1 cellular context compared by ENCODE assay signal in the genomic region with DNA sequence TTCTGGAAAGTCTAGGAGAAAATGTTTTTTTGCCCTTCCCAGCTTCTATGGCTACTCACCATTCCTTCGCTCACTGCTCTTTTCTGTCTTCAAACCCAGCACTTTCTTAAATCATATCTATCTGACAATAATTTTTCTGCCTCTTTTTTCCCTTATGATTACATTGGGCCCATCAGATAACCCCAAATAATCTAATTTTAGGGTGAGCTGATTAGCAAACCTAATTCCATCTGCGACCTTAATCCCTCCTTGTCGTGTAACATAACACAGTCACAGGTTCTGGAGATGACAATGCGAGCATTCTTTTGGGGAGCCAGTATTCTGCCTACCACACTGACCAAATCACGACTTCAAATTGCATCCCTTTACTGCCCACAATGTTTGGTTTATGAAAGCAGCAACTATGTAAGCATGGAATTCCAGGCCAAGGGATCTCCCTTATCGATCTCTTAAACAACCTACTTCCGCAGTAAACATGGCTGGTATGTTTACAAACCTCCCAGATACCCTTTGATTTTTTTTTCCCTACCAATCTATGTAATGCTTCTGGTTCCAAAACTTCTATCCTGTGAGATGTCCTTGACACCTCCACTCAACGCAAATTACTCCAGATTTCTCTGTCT.
TF ChIP-seq lines count a peak whose summit lies in the region.

No MANE protein-coding gene starts in this region.

TF ChIP-seq in HepG2, 621 proteins besides CTCF, POLR2A, EP300 and RAD21 (continued from another document):
- TF ChIP-seq, protein P1, sequence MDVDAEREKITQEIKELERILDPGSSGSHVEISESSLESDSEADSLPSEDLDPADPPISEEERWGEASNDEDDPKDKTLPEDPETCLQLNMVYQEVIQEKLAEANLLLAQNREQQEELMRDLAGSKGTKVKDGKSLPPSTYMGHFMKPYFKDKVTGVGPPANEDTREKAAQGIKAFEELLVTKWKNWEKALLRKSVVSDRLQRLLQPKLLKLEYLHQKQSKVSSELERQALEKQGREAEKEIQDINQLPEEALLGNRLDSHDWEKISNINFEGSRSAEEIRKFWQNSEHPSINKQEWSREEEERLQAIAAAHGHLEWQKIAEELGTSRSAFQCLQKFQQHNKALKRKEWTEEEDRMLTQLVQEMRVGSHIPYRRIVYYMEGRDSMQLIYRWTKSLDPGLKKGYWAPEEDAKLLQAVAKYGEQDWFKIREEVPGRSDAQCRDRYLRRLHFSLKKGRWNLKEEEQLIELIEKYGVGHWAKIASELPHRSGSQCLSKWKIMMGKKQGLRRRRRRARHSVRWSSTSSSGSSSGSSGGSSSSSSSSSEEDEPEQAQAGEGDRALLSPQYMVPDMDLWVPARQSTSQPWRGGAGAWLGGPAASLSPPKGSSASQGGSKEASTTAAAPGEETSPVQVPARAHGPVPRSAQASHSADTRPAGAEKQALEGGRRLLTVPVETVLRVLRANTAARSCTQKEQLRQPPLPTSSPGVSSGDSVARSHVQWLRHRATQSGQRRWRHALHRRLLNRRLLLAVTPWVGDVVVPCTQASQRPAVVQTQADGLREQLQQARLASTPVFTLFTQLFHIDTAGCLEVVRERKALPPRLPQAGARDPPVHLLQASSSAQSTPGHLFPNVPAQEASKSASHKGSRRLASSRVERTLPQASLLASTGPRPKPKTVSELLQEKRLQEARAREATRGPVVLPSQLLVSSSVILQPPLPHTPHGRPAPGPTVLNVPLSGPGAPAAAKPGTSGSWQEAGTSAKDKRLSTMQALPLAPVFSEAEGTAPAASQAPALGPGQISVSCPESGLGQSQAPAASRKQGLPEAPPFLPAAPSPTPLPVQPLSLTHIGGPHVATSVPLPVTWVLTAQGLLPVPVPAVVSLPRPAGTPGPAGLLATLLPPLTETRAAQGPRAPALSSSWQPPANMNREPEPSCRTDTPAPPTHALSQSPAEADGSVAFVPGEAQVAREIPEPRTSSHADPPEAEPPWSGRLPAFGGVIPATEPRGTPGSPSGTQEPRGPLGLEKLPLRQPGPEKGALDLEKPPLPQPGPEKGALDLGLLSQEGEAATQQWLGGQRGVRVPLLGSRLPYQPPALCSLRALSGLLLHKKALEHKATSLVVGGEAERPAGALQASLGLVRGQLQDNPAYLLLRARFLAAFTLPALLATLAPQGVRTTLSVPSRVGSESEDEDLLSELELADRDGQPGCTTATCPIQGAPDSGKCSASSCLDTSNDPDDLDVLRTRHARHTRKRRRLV (CRISPR knock-in tag; IDR thresholded peaks at IDR 0.05), result no peak
- TF ChIP-seq, protein P2, sequence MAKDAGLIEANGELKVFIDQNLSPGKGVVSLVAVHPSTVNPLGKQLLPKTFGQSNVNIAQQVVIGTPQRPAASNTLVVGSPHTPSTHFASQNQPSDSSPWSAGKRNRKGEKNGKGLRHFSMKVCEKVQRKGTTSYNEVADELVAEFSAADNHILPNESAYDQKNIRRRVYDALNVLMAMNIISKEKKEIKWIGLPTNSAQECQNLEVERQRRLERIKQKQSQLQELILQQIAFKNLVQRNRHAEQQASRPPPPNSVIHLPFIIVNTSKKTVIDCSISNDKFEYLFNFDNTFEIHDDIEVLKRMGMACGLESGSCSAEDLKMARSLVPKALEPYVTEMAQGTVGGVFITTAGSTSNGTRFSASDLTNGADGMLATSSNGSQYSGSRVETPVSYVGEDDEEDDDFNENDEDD (CRISPR knock-in tag; IDR thresholded peaks at IDR 0.05; ENCODE audit: borderline replicate concordance), result no peak
- TF ChIP-seq HMG20A (CRISPR knock-in tag; IDR thresholded peaks at IDR 0.05; ENCODE audit: borderline replicate concordance) (peak; percentile 97), BHLHE40 (IDR thresholded peaks at IDR 0.05; ENCODE audit: low read length) (0 out of 2 replicates have a peak, but pooled peaks have one; percentile 5)
- TF ChIP-seq, protein P3, sequence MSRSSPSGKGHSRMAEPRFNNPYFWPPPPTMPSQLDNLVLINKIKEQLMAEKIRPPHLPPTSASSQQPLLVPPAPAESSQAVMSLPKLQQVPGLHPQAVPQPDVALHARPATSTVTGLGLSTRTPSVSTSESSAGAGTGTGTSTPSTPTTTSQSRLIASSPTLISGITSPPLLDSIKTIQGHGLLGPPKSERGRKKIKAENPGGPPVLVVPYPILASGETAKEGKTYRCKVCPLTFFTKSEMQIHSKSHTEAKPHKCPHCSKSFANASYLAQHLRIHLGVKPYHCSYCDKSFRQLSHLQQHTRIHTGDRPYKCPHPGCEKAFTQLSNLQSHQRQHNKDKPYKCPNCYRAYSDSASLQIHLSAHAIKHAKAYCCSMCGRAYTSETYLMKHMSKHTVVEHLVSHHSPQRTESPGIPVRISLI (CRISPR knock-in tag; IDR thresholded peaks at IDR 0.05; ENCODE audit: borderline replicate concordance), result peak; percentile 92
- TF ChIP-seq, protein P4, sequence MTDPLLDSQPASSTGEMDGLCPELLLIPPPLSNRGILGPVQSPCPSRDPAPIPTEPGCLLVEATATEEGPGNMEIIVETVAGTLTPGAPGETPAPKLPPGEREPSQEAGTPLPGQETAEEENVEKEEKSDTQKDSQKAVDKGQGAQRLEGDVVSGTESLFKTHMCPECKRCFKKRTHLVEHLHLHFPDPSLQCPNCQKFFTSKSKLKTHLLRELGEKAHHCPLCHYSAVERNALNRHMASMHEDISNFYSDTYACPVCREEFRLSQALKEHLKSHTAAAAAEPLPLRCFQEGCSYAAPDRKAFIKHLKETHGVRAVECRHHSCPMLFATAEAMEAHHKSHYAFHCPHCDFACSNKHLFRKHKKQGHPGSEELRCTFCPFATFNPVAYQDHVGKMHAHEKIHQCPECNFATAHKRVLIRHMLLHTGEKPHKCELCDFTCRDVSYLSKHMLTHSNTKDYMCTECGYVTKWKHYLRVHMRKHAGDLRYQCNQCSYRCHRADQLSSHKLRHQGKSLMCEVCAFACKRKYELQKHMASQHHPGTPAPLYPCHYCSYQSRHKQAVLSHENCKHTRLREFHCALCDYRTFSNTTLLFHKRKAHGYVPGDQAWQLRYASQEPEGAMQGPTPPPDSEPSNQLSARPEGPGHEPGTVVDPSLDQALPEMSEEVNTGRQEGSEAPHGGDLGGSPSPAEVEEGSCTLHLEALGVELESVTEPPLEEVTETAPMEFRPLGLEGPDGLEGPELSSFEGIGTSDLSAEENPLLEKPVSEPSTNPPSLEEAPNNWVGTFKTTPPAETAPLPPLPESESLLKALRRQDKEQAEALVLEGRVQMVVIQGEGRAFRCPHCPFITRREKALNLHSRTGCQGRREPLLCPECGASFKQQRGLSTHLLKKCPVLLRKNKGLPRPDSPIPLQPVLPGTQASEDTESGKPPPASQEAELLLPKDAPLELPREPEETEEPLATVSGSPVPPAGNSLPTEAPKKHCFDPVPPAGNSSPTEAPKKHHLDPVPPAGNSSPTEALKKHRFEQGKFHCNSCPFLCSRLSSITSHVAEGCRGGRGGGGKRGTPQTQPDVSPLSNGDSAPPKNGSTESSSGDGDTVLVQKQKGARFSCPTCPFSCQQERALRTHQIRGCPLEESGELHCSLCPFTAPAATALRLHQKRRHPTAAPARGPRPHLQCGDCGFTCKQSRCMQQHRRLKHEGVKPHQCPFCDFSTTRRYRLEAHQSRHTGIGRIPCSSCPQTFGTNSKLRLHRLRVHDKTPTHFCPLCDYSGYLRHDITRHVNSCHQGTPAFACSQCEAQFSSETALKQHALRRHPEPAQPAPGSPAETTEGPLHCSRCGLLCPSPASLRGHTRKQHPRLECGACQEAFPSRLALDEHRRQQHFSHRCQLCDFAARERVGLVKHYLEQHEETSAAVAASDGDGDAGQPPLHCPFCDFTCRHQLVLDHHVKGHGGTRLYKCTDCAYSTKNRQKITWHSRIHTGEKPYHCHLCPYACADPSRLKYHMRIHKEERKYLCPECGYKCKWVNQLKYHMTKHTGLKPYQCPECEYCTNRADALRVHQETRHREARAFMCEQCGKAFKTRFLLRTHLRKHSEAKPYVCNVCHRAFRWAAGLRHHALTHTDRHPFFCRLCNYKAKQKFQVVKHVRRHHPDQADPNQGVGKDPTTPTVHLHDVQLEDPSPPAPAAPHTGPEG (CRISPR knock-in tag; IDR thresholded peaks at IDR 0.05), result no peak
